In the genomic region with DNA sequence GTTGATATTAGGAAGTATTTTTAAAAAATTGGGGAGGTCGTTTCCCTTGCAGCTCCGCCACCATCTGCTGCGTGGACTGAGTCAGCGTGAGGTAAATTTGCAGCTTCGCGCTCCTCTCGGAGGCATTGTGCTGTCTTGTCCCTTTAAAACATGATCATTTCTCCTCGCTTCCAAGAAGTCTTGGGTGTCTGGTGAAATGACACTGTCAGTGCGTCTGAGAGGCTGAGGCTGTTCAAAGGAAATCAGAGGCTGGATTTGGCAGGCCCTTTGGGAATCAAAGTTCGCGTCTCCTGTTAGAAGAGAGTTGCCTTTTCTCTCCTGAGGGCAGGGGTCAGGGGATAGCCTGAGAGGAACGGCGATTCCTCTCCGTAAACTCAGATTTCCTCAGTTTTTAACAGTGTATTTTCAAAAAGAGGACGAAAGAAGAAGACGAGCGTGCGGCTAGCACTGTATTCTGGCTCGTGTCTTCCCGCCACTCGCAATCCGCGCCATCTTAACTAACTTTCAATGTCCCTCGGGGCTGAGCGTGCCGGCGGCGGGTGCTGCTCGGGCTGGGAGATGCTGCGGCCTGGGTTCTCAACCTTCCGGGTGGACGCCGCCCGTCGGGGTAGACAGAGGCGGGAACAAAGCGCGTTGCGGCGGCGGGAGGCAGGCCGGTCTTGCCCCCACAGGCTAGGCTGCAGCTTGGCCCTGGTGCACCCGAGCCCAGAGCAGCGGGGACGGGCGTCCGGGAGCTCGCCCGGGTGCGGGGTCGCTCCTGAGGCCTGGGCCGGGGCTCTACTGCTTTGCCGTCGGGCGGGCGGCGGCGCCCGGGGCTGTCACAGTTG, we compare ENCODE assay signal across 1 cellular context.
TF ChIP-seq lines count a peak whose summit lies in the region.

No MANE protein-coding gene starts in this region.

TF ChIP-seq in GM12878, 131 proteins besides CTCF, POLR2A, EP300 and RAD21:
- TF ChIP-seq SMAD5 (IDR thresholded peaks at IDR 0.05; ENCODE audit: low read depth): no peak
- no peak for TF ChIP-seq FOXM1 (IDR thresholded peaks at IDR 0.05; ENCODE audit: low read depth, low read length)
- no peak for TF ChIP-seq ZNF384 (IDR thresholded peaks at IDR 0.05; ENCODE audit: borderline replicate concordance, low read depth, low read length)
- TF ChIP-seq, protein P1, sequence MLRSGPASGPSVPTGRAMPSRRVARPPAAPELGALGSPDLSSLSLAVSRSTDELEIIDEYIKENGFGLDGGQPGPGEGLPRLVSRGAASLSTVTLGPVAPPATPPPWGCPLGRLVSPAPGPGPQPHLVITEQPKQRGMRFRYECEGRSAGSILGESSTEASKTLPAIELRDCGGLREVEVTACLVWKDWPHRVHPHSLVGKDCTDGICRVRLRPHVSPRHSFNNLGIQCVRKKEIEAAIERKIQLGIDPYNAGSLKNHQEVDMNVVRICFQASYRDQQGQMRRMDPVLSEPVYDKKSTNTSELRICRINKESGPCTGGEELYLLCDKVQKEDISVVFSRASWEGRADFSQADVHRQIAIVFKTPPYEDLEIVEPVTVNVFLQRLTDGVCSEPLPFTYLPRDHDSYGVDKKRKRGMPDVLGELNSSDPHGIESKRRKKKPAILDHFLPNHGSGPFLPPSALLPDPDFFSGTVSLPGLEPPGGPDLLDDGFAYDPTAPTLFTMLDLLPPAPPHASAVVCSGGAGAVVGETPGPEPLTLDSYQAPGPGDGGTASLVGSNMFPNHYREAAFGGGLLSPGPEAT (IDR thresholded peaks at IDR 0.05; ENCODE audit: low read depth): no peak
- TF ChIP-seq POU2F2 (IDR thresholded peaks at IDR 0.05; ENCODE audit: borderline replicate concordance, low read depth, low read length): no peak
- TF ChIP-seq POLR2AphosphoS5 (IDR thresholded peaks at IDR 0.05; ENCODE audit: low read length): no peak
- TF ChIP-seq, protein P2, sequence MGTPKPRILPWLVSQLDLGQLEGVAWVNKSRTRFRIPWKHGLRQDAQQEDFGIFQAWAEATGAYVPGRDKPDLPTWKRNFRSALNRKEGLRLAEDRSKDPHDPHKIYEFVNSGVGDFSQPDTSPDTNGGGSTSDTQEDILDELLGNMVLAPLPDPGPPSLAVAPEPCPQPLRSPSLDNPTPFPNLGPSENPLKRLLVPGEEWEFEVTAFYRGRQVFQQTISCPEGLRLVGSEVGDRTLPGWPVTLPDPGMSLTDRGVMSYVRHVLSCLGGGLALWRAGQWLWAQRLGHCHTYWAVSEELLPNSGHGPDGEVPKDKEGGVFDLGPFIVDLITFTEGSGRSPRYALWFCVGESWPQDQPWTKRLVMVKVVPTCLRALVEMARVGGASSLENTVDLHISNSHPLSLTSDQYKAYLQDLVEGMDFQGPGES (IDR thresholded peaks at IDR 0.05): no peak
- no peak for TF ChIP-seq HDGF (IDR thresholded peaks at IDR 0.05)
- no peak for TF ChIP-seq ATF7 (IDR thresholded peaks at IDR 0.05; ENCODE audit: low read depth)
- TF ChIP-seq ZZZ3 (IDR thresholded peaks at IDR 0.05; ENCODE audit: control insufficient read depth, insufficient read length, low read depth): no peak
